ENCODE assay signal across 29 cellular contexts in genomic region chr17:21231533-21231932, GRCh38. TPM values are rescaled to one million over a fixed set of nuclear protein-coding genes. Genes with fewer than 3 reads are reported as not detected.
A peak's percentile ranks its signal among the peaks of the same experiment; 100 is the strongest.
DNase-seq lines count a peak whose midpoint lies in the region; ATAC-seq, FAIRE-seq and TF ChIP-seq lines count a peak whose summit lies in the region.
"Had no signal": no experiment of that assay in that cellular context is flagged by ENCODE, and none has a peak within 500 bp of the region (broad histone marks: within the 10 kb centered on the region; RNA-seq: fewer than 3 reads in every experiment).

No MANE protein-coding gene starts in this region.

- no peak overlapping the region for H2AFZ ChIP-seq in HepG2 (ENCODE audit: low read length)
- no peak overlapping the region for H2AFZ ChIP-seq in K562 (ENCODE audit: low read depth, low read length)

- no peak for FAIRE-seq in HepG2 (lab: Jason Lieb, UNC)
- no peak for FAIRE-seq in K562 (lab: Jason Lieb, UNC)
- FAIRE-seq: A204.1, GM12878, GM12892, GM18507 had no signal

- POLR2A ChIA-PET in HepG2 (lab: Yijun Ruan, JAX) = no interaction called here
- POLR2A ChIA-PET in K562 (lab: Yijun Ruan, JAX) = no interaction called here

- DNase-seq in HepG2 (ENCODE audit: low spot score) (no peak), right lobe of liver (no peak), K562 (ENCODE audit: extremely low read depth in 1 of 4, low spot score in 3 of 4) (no peak), endodermal cell (peak; percentile 52), medulla oblongata (ENCODE audit: extremely low spot score) (no peak), hypothalamus (lab: John Stamatoyannopoulos, UW) (no peak), NCI-H1105 treated with DMSO at 0.1 percent for 48 hours (lab: John Stamatoyannopoulos, UW) (no peak)
- DNase-seq: 8988T; ACHN; BE2C; C1 segment of cervical spinal cord; CD4-positive, alpha-beta memory T cell; CD4-positive, CD25-positive, alpha-beta regulatory T cell; CD8-positive, alpha-beta memory T cell; COR-L47; DMS 273 treated with DMSO at 0.1 percent for 48 hours; DMS153; DMS53; DMS79; DND-41; EL; GDM1 had no signal

- no peaks in the 10 kb centered on the region for H3K36me3 ChIP-seq in HepG2 (replicated peaks in 1 of 2; ENCODE audit: control insufficient read depth in 1 of 2, insufficient read depth in 2 of 2, low read length in 2 of 2)
- H3K36me3 ChIP-seq in right lobe of liver = no peaks in the 10 kb centered on the region
- no peaks in the 10 kb centered on the region for H3K36me3 ChIP-seq in K562 (ENCODE audit: control insufficient read depth, insufficient read depth, low read length)
- H3K36me3 ChIP-seq in endodermal cell (ENCODE audit: control insufficient read depth, insufficient read depth, low read length) = no peaks in the 10 kb centered on the region
- H3K36me3 ChIP-seq: BE2C, BLaER1 had no signal

- H3K27ac ChIP-seq in HepG2 (ENCODE audit: extremely low read length, insufficient read depth, low read length) (no peak overlapping the region), right lobe of liver (no peak overlapping the region), K562 (ENCODE audit: extremely low read depth, low read depth, low read length) (no peak overlapping the region), endodermal cell (ENCODE audit: low read depth, low read length) (no peak overlapping the region)
- H3K27ac ChIP-seq: BLaER1 had no signal

- no peak overlapping the region for H3K4me3 Mint-ChIP-seq in endodermal cell
- H3K4me3 Mint-ChIP-seq: CD14-positive monocyte; CD4-positive, alpha-beta memory T cell; CD8-positive, alpha-beta memory T cell had no signal

- H3K36me3 Mint-ChIP-seq in endodermal cell (ENCODE audit: low read depth) = no peaks in the 10 kb centered on the region
- H3K36me3 Mint-ChIP-seq: CD4-positive, alpha-beta memory T cell had no signal

- H3K4me3 ChIP-seq in HepG2 (replicated peaks in 1 of 3; ENCODE audit: insufficient read depth in 1 of 3, low read depth in 2 of 3, low read length in 3 of 3) (no peak overlapping the region), right lobe of liver (no peak overlapping the region), K562 (no peak overlapping the region), endodermal cell (ENCODE audit: low read length) (no peak overlapping the region)
- H3K4me3 ChIP-seq: BLaER1, GM12878 had no signal

- intact Hi-C loops in HepG2 (cut with micrococcal nuclease; ENCODE audit: unreplicated experiment) = no loop called here
- intact Hi-C loops in right lobe of liver (cut with DNase I) = no loop called here
- intact Hi-C loops in K562 (cut with micrococcal nuclease) = no loop called here

- in situ Hi-C loops in HepG2 (cut with HindIII; ENCODE audit: extremely low pct_ligation_motif_present, low pct_unique_long_range_greater_than_20kb) (no loop called here), K562 (cut with MboI) (no loop called here)

- no peaks in the 10 kb centered on the region for H3K4me1 Mint-ChIP-seq in endodermal cell
- H3K4me1 Mint-ChIP-seq: CD8-positive, alpha-beta memory T cell had no signal

- no peaks in the 10 kb centered on the region for H3K27me3 ChIP-seq in HepG2 (ENCODE audit: control insufficient read depth in 1 of 2, insufficient read depth in 2 of 2, low read length in 2 of 2)
- H3K27me3 ChIP-seq in right lobe of liver = no peaks in the 10 kb centered on the region
- H3K27me3 ChIP-seq in K562 (ENCODE audit: control insufficient read depth in 2 of 2, insufficient read depth in 2 of 2, low read length in 2 of 2) = no peaks in the 10 kb centered on the region
- no peaks in the 10 kb centered on the region for H3K27me3 ChIP-seq in endodermal cell (ENCODE audit: control insufficient read depth, insufficient read depth, low read length, poor library complexity, severe bottlenecking)
- H3K27me3 ChIP-seq: BE2C, BLaER1 had no signal

- BruUV-seq in HepG2 (replicated peaks; lab: Mats Ljungman, UMichigan) (no TSS peak), K562 (replicated peaks; lab: Mats Ljungman, UMichigan) (no TSS peak)

- H3K9me1 ChIP-seq in K562 (ENCODE audit: control insufficient read depth, insufficient read depth, low read length) = no peaks in the 10 kb centered on the region

- H3K27me3 Mint-ChIP-seq in endodermal cell (ENCODE audit: insufficient read depth) = peaks cover 5% of the 10 kb centered on the region
- H3K27me3 Mint-ChIP-seq: CD4-positive, alpha-beta memory T cell; CD4-positive, CD25-positive, alpha-beta regulatory T cell; CD8-positive, alpha-beta memory T cell had no signal

- no peak overlapping the region for H3K27ac Mint-ChIP-seq in endodermal cell
- H3K27ac Mint-ChIP-seq: CD4-positive, alpha-beta memory T cell had no signal

- CTCF ChIA-PET in HepG2 (lab: Yijun Ruan, JAX; ENCODE audit: low intra/inter-chr PET ratio, low total read pairs) (no interaction called here), K562 (lab: Yijun Ruan, JAX; ENCODE audit: low intra/inter-chr PET ratio) (no interaction called here)

- TF ChIP-seq CTCF in HepG2 (CRISPR knock-in tag; IDR thresholded peaks at IDR 0.05) (no peak), right lobe of liver (IDR thresholded peaks at IDR 0.05) (no peak), K562 (IDR thresholded peaks at IDR 0.05 in 2 of 3, conservative IDR thresholded peaks at IDR 0.05 in 1 of 3; ENCODE audit: insufficient read depth in 2 of 3, low read depth in 1 of 3, low read length in 3 of 3) (no peak), endodermal cell (conservative IDR thresholded peaks at IDR 0.05) (no peak)

- TF ChIP-seq POLR2A in HepG2 (IDR thresholded peaks at IDR 0.05; ENCODE audit: insufficient read depth in 1 of 2, low read depth in 2 of 2, low read length in 2 of 2) = no peak
- TF ChIP-seq POLR2A in right lobe of liver (IDR thresholded peaks at IDR 0.05) = no peak
- TF ChIP-seq POLR2A in K562 (conservative IDR thresholded peaks at IDR 0.05) = no peak

- H3K4me2 ChIP-seq in HepG2 (ENCODE audit: low read depth, low read length) (no peak overlapping the region), K562 (ENCODE audit: insufficient read depth, low read length) (no peak overlapping the region)
- H3K4me2 ChIP-seq: BLaER1 had no signal

- 23% methylated on average over 6 of the region's 6 CpGs for WGBS in HepG2 (ENCODE audit: low lambda C conversion rate)
- WGBS in right lobe of liver (ENCODE audit: insufficient coverage, low coverage, low lambda C conversion rate, missing lambda C conversion rate) = 60% methylated on average over 1 of the region's 6 CpGs
- 91% methylated on average over 6 of the region's 6 CpGs for WGBS in K562 (ENCODE audit: insufficient coverage, low coverage, missing lambda C conversion rate)
- WGBS in endodermal cell (ENCODE audit: insufficient coverage in 1 of 2, insufficient read length in 1 of 2), 2 experiments = 89 to 90% methylated on average over 6 of the region's 6 CpGs

- TF ChIP-seq EP300 in HepG2 (IDR thresholded peaks at IDR 0.05; ENCODE audit: low read depth in 2 of 2, low read length in 2 of 2) (no peak), HepG2 (CRISPR knock-in tag; IDR thresholded peaks at IDR 0.05; ENCODE audit: borderline replicate concordance) (no peak), Ishikawa (IDR thresholded peaks at IDR 0.05; ENCODE audit: borderline replicate concordance) (no peak), K562 (IDR thresholded peaks at IDR 0.05; ENCODE audit: low read length) (no peak)

- H3K79me2 ChIP-seq in HepG2 (ENCODE audit: insufficient read depth, low read length) (no peaks in the 10 kb centered on the region), K562 (ENCODE audit: control insufficient read depth, insufficient read depth, low read length) (no peaks in the 10 kb centered on the region)

- no peaks in the 10 kb centered on the region for H3K9me3 ChIP-seq in HepG2 (ENCODE audit: low read length)
- no peaks in the 10 kb centered on the region for H3K9me3 ChIP-seq in right lobe of liver
- H3K9me3 ChIP-seq in K562 (replicated peaks; ENCODE audit: control insufficient read depth, insufficient read depth, low read depth, low read length) = no peaks in the 10 kb centered on the region
- no peaks in the 10 kb centered on the region for H3K9me3 ChIP-seq in endodermal cell (ENCODE audit: control insufficient read depth, low read length)
- H3K9me3 ChIP-seq: BE2C had no signal

- peak; percentile 24; the same call in 2 of the 3 replicates for ATAC-seq in HepG2
- ATAC-seq in right lobe of liver = no peak
- ATAC-seq in K562 = no peak
- ATAC-seq: GM12878 had no signal

- H3K4me1 ChIP-seq in HepG2 (ENCODE audit: insufficient read depth, low read length) = peaks cover 11% of the 10 kb centered on the region; the same call in 1 of the 2 replicates
- no peaks in the 10 kb centered on the region for H3K4me1 ChIP-seq in right lobe of liver
- H3K4me1 ChIP-seq in K562 (replicated peaks in 1 of 2; ENCODE audit: control insufficient read depth in 2 of 2, insufficient read depth in 2 of 2, low read length in 2 of 2) = no peaks in the 10 kb centered on the region
- H3K4me1 ChIP-seq in endodermal cell (ENCODE audit: control insufficient read depth, insufficient read depth, low read length) = no peaks in the 10 kb centered on the region
- H3K4me1 ChIP-seq: BE2C had no signal

- no peak overlapping the region for H3K9ac ChIP-seq in HepG2 (ENCODE audit: insufficient read depth, low read depth, low read length)
- H3K9ac ChIP-seq in K562 (ENCODE audit: insufficient read depth in 1 of 2, low read depth in 2 of 2, low read length in 2 of 2) = no peak overlapping the region
- H3K9ac ChIP-seq in endodermal cell (ENCODE audit: extremely low read depth, low read length, poor library complexity, severe bottlenecking) = no peak overlapping the region
- H3K9ac ChIP-seq: BLaER1 had no signal

- TF ChIP-seq RAD21 in HepG2 (CRISPR knock-in tag; IDR thresholded peaks at IDR 0.05) = no peak
- no peak for TF ChIP-seq RAD21 in Ishikawa (IDR thresholded peaks at IDR 0.05; ENCODE audit: low read depth)
- no peak for TF ChIP-seq RAD21 in K562 (CRISPR knock-in tag; conservative IDR thresholded peaks at IDR 0.05 in 1 of 2, IDR thresholded peaks at IDR 0.05 in 1 of 2)

- no peaks in the 10 kb centered on the region for H4K20me1 ChIP-seq in HepG2 (ENCODE audit: insufficient read depth, low read length)
- no peaks in the 10 kb centered on the region for H4K20me1 ChIP-seq in K562 (replicated peaks; ENCODE audit: control insufficient read depth, insufficient read depth, low read length)
- H4K20me1 ChIP-seq: BLaER1 had no signal

- H3K9me3 Mint-ChIP-seq in endodermal cell = peaks cover 12% of the 10 kb centered on the region

RNA-seq across cellular contexts. Expression of gene TMEM11, which starts 17.6 kb away (rescaled TPM):
- total RNA-seq in HepG2 (2016; rRNA removed; fragmentation: Illumina TruSeq; extraction: Trizol) (18.7 and 21.3 TPM in 2 replicates), right lobe of liver (10 to 100 TPM; 10.8 to 20.6 (median 11.7) TPM), K562 (2014; rRNA removed) (27.5 and 35.4 TPM in 2 replicates), K562 (2014; rRNA removed; fragmentation: Illumina TruSeq; extraction: Trizol) (9.4 and 12.0 TPM in 2 replicates), K562 (2015; rRNA removed; fragmentation: Illumina TruSeq; extraction: Trizol) (17.8 and 18.7 TPM in 2 replicates), K562 (2021) (28.3 and 30.0 TPM in 2 replicates), endodermal cell (10 to 100 TPM; 26.3 to 28.0 TPM)
- 9.9 and 11.5 TPM in 2 replicates for total RNA-seq in HepG2 (2016; cell fraction: cytosol; rRNA removed; fragmentation: Illumina TruSeq; extraction: Trizol; ENCODE audit: low read depth)
- 20.7 and 24.9 TPM in 2 replicates for total RNA-seq in HepG2 (2016; cell fraction: insoluble cytoplasmic fraction; rRNA removed; fragmentation: Illumina TruSeq; extraction: Trizol)
- total RNA-seq in HepG2 (2016; cell fraction: membrane; rRNA removed; fragmentation: Illumina TruSeq; extraction: Trizol) = 17.5 and 20.5 TPM in 2 replicates
- total RNA-seq in HepG2 (2016; cell fraction: nucleus; rRNA removed; fragmentation: Illumina TruSeq; extraction: Trizol) = 9.0 and 12.7 TPM in 2 replicates
- polyA plus RNA-seq in HepG2 (2011; rRNA removed) (32.0 and 35.0 TPM in 2 replicates), K562 (2011; rRNA removed) (32.2 and 37.5 TPM in 2 replicates), K562 (2014; fragmentation: Illumina TruSeq; extraction: Trizol) (33.4 and 35.1 TPM in 2 replicates), K562 (2014; fragmentation: Nextera tagmentation; extraction: Ambion mirVana) (10 to 100 TPM; 17.4 to 31.9 TPM), K562 (2014; rRNA removed) (40.7 and 41.5 TPM in 2 replicates)
- 31.7 and 43.1 TPM in 2 replicates for polyA plus RNA-seq in HepG2 (2011; cell fraction: cytosol; rRNA removed)
- 16.5 and 21.3 TPM in 2 replicates for polyA plus RNA-seq in HepG2 (2011; cell fraction: nucleus; rRNA removed)
- 13.9 and 16.5 TPM in 2 replicates for polyA plus RNA-seq in HepG2 (2012)
- 13.0 and 15.6 TPM in 2 replicates for polyA plus RNA-seq in HepG2 (2016; cell fraction: cytosol; fragmentation: Illumina TruSeq; extraction: Trizol; ENCODE audit: low read depth)
- 37.7 and 39.9 TPM in 2 replicates for polyA plus RNA-seq in HepG2 (2016; cell fraction: insoluble cytoplasmic fraction; fragmentation: Illumina TruSeq; extraction: Trizol; ENCODE audit: low read depth)
- polyA plus RNA-seq in HepG2 (2016; cell fraction: membrane; fragmentation: Illumina TruSeq; extraction: Trizol; ENCODE audit: low read depth) = 19.7 and 22.0 TPM in 2 replicates
- 23.0 and 24.2 TPM in 2 replicates for polyA plus RNA-seq in HepG2 (2016; cell fraction: nucleus; fragmentation: Illumina TruSeq; extraction: Trizol; ENCODE audit: insufficient read depth, low read depth)
- 49.2 and 83.5 TPM in 2 replicates for polyA minus RNA-seq in HepG2 (2011; rRNA and poly(A)+ RNA removed; ENCODE audit: low replicate concordance)
- polyA minus RNA-seq in HepG2 (2011; cell fraction: cytosol; rRNA and poly(A)+ RNA removed) = 17.7 and 20.0 TPM in 2 replicates
- 18.2 and 22.5 TPM in 2 replicates for polyA minus RNA-seq in HepG2 (2011; cell fraction: nucleus; rRNA and poly(A)+ RNA removed)
- total RNA-seq in K562 (2011; cell fraction: chromatin; rRNA removed; ENCODE audit: low replicate concordance) = 22.4 and 35.6 TPM in 2 replicates
- total RNA-seq in K562 (2011; cell fraction: nucleolus; rRNA removed) = 30.8 and 34.7 TPM in 2 replicates
- total RNA-seq in K562 (2011; cell fraction: nucleoplasm; rRNA removed) = 28.2 and 29.8 TPM in 2 replicates
- polyA plus RNA-seq in K562 (2011; cell fraction: cytosol; rRNA removed) = 53.5 and 101 TPM in 2 replicates
- polyA plus RNA-seq in K562 (2011; cell fraction: nucleus; rRNA removed) = 22.5 and 25.5 TPM in 2 replicates
- polyA plus RNA-seq in K562 (2012) = 17.5 and 27.9 TPM in 2 replicates
- 16.0 and 21.8 TPM in 2 replicates for polyA minus RNA-seq in K562 (2011; rRNA and poly(A)+ RNA removed)
- 13.1 and 16.8 TPM in 2 replicates for polyA minus RNA-seq in K562 (2011; cell fraction: cytosol; rRNA and poly(A)+ RNA removed)
- polyA minus RNA-seq in K562 (2011; cell fraction: nucleus; rRNA and poly(A)+ RNA removed) = 11.2 and 18.2 TPM in 2 replicates
- polyA plus RNA-seq in endodermal cell (2013, experiment 1 of 2) = 29.6 TPM
- 26.6 TPM for polyA plus RNA-seq in endodermal cell (2013, experiment 2 of 2)

RNA-seq across cellular contexts. Expression of gene NATD1, which starts 21.7 kb away (rescaled TPM):
- 0.31 and 0.45 TPM in 2 replicates for total RNA-seq in HepG2 (2016; rRNA removed; fragmentation: Illumina TruSeq; extraction: Trizol)
- total RNA-seq in HepG2 (2016; cell fraction: cytosol; rRNA removed; fragmentation: Illumina TruSeq; extraction: Trizol; ENCODE audit: low read depth) = 0.18 and 0.30 TPM in 2 replicates
- 0.28 and 0.43 TPM in 2 replicates for total RNA-seq in HepG2 (2016; cell fraction: insoluble cytoplasmic fraction; rRNA removed; fragmentation: Illumina TruSeq; extraction: Trizol)
- 0.38 and 0.43 TPM in 2 replicates for total RNA-seq in HepG2 (2016; cell fraction: membrane; rRNA removed; fragmentation: Illumina TruSeq; extraction: Trizol)
- 0.34 and 0.44 TPM in 2 replicates for total RNA-seq in HepG2 (2016; cell fraction: nucleus; rRNA removed; fragmentation: Illumina TruSeq; extraction: Trizol)
- 2.3 and 2.9 TPM in 2 replicates for polyA plus RNA-seq in HepG2 (2011; rRNA removed)
- 2.2 and 2.3 TPM in 2 replicates for polyA plus RNA-seq in HepG2 (2011; cell fraction: cytosol; rRNA removed)
- polyA plus RNA-seq in HepG2 (2011; cell fraction: nucleus; rRNA removed) = 2.5 and 3.4 TPM in 2 replicates
- polyA plus RNA-seq in HepG2 (2012) = 2.2 and 3.4 TPM in 2 replicates
- polyA plus RNA-seq in HepG2 (2016; cell fraction: cytosol; fragmentation: Illumina TruSeq; extraction: Trizol; ENCODE audit: low read depth) = 0.19 and 0.27 TPM in 2 replicates
- 0.74 and 0.80 TPM in 2 replicates for polyA plus RNA-seq in HepG2 (2016; cell fraction: insoluble cytoplasmic fraction; fragmentation: Illumina TruSeq; extraction: Trizol; ENCODE audit: low read depth)
- 0.39 and 0.44 TPM in 2 replicates for polyA plus RNA-seq in HepG2 (2016; cell fraction: membrane; fragmentation: Illumina TruSeq; extraction: Trizol; ENCODE audit: low read depth)
- polyA plus RNA-seq in HepG2 (2016; cell fraction: nucleus; fragmentation: Illumina TruSeq; extraction: Trizol; ENCODE audit: insufficient read depth, low read depth) = 1.1 TPM in 2 replicates
- 2.3 and 4.5 TPM in 2 replicates for polyA minus RNA-seq in HepG2 (2011; rRNA and poly(A)+ RNA removed; ENCODE audit: low replicate concordance)
- 1.8 and 2.8 TPM in 2 replicates for polyA minus RNA-seq in HepG2 (2011; cell fraction: cytosol; rRNA and poly(A)+ RNA removed)
- polyA minus RNA-seq in HepG2 (2011; cell fraction: nucleus; rRNA and poly(A)+ RNA removed) = 1.5 and 2.9 TPM in 2 replicates
- total RNA-seq in right lobe of liver = 1 to 10 TPM; 3.3 to 5.5 (median 4.7) TPM
- 1.9 and 6.9 TPM in 2 replicates for total RNA-seq in K562 (2011; cell fraction: chromatin; rRNA removed; ENCODE audit: low replicate concordance)
- 5.3 and 5.5 TPM in 2 replicates for total RNA-seq in K562 (2011; cell fraction: nucleolus; rRNA removed)
- total RNA-seq in K562 (2011; cell fraction: nucleoplasm; rRNA removed) = 3.2 and 3.4 TPM in 2 replicates
- 2.3 and 2.9 TPM in 2 replicates for total RNA-seq in K562 (2014; rRNA removed)
- 0.55 and 0.61 TPM in 2 replicates for total RNA-seq in K562 (2014; rRNA removed; fragmentation: Illumina TruSeq; extraction: Trizol)
- 0.65 and 0.72 TPM in 2 replicates for total RNA-seq in K562 (2015; rRNA removed; fragmentation: Illumina TruSeq; extraction: Trizol)
- 5.4 TPM in 2 replicates for total RNA-seq in K562 (2021)
- 1.6 and 2.3 TPM in 2 replicates for polyA plus RNA-seq in K562 (2011; rRNA removed)
- polyA plus RNA-seq in K562 (2011; cell fraction: cytosol; rRNA removed) = 3.1 and 4.2 TPM in 2 replicates
- 1.5 and 2.5 TPM in 2 replicates for polyA plus RNA-seq in K562 (2011; cell fraction: nucleus; rRNA removed)
- polyA plus RNA-seq in K562 (2012) = 2.5 and 8.0 TPM in 2 replicates
- polyA plus RNA-seq in K562 (2014; fragmentation: Illumina TruSeq; extraction: Trizol) = 3.7 and 4.5 TPM in 2 replicates
- polyA plus RNA-seq in K562 (2014; fragmentation: Nextera tagmentation; extraction: Ambion mirVana) = under 1 TPM; 0.24 to 0.52 TPM
- 3.7 and 4.2 TPM in 2 replicates for polyA plus RNA-seq in K562 (2014; rRNA removed)
- polyA minus RNA-seq in K562 (2011; rRNA and poly(A)+ RNA removed) = 0.90 and 1.3 TPM in 2 replicates
- 1.9 and 3.1 TPM in 2 replicates for polyA minus RNA-seq in K562 (2011; cell fraction: cytosol; rRNA and poly(A)+ RNA removed)
- 2.3 and 2.9 TPM in 2 replicates for polyA minus RNA-seq in K562 (2011; cell fraction: nucleus; rRNA and poly(A)+ RNA removed)
- 10 to 100 TPM; 12.2 to 17.2 TPM for total RNA-seq in endodermal cell
- polyA plus RNA-seq in endodermal cell (2013, experiment 1 of 2) = 15.2 TPM
- polyA plus RNA-seq in endodermal cell (2013, experiment 2 of 2) = 13.7 TPM

RNA-seq across cellular contexts. Expression of gene MAP2K3, which starts 53.0 kb away (rescaled TPM):
- total RNA-seq in HepG2 (2016; rRNA removed; fragmentation: Illumina TruSeq; extraction: Trizol) (20.5 and 39.8 TPM in 2 replicates), right lobe of liver (10 to 100 TPM; 22.6 to 80.7 (median 60.7) TPM), K562 (2014; rRNA removed) (4.4 and 5.9 TPM in 2 replicates), K562 (2014; rRNA removed; fragmentation: Illumina TruSeq; extraction: Trizol) (2.2 and 2.5 TPM in 2 replicates), K562 (2015; rRNA removed; fragmentation: Illumina TruSeq; extraction: Trizol) (3.5 TPM in 2 replicates), K562 (2021) (14.8 and 16.1 TPM in 2 replicates), endodermal cell (10 to 100 TPM; 31.6 to 37.6 TPM)
- total RNA-seq in HepG2 (2016; cell fraction: cytosol; rRNA removed; fragmentation: Illumina TruSeq; extraction: Trizol; ENCODE audit: low read depth) = 7.7 and 8.7 TPM in 2 replicates
- total RNA-seq in HepG2 (2016; cell fraction: insoluble cytoplasmic fraction; rRNA removed; fragmentation: Illumina TruSeq; extraction: Trizol) = 18.3 and 35.2 TPM in 2 replicates
- total RNA-seq in HepG2 (2016; cell fraction: membrane; rRNA removed; fragmentation: Illumina TruSeq; extraction: Trizol) = 33.7 and 35.8 TPM in 2 replicates
- total RNA-seq in HepG2 (2016; cell fraction: nucleus; rRNA removed; fragmentation: Illumina TruSeq; extraction: Trizol) = 32.1 and 34.9 TPM in 2 replicates
- polyA plus RNA-seq in HepG2 (2011; rRNA removed) (27.4 and 31.9 TPM in 2 replicates), K562 (2011; rRNA removed) (2.8 and 3.5 TPM in 2 replicates), K562 (2014; fragmentation: Illumina TruSeq; extraction: Trizol) (10.3 and 12.5 TPM in 2 replicates), K562 (2014; fragmentation: Nextera tagmentation; extraction: Ambion mirVana) (under 1 TPM; 0.18 to 0.38 TPM), K562 (2014; rRNA removed) (8.0 and 8.8 TPM in 2 replicates)
- 31.3 and 32.8 TPM in 2 replicates for polyA plus RNA-seq in HepG2 (2011; cell fraction: cytosol; rRNA removed)
- polyA plus RNA-seq in HepG2 (2011; cell fraction: nucleus; rRNA removed) = 53.3 and 53.4 TPM in 2 replicates
- polyA plus RNA-seq in HepG2 (2012) = 39.9 and 42.2 TPM in 2 replicates
- 14.1 and 15.9 TPM in 2 replicates for polyA plus RNA-seq in HepG2 (2016; cell fraction: cytosol; fragmentation: Illumina TruSeq; extraction: Trizol; ENCODE audit: low read depth)
- 67.2 and 88.4 TPM in 2 replicates for polyA plus RNA-seq in HepG2 (2016; cell fraction: insoluble cytoplasmic fraction; fragmentation: Illumina TruSeq; extraction: Trizol; ENCODE audit: low read depth)
- 51.1 and 52.5 TPM in 2 replicates for polyA plus RNA-seq in HepG2 (2016; cell fraction: membrane; fragmentation: Illumina TruSeq; extraction: Trizol; ENCODE audit: low read depth)
- 86.9 and 97.6 TPM in 2 replicates for polyA plus RNA-seq in HepG2 (2016; cell fraction: nucleus; fragmentation: Illumina TruSeq; extraction: Trizol; ENCODE audit: insufficient read depth, low read depth)
- 26.9 and 40.6 TPM in 2 replicates for polyA minus RNA-seq in HepG2 (2011; rRNA and poly(A)+ RNA removed; ENCODE audit: low replicate concordance)
- 19.3 and 21.4 TPM in 2 replicates for polyA minus RNA-seq in HepG2 (2011; cell fraction: cytosol; rRNA and poly(A)+ RNA removed)
- polyA minus RNA-seq in HepG2 (2011; cell fraction: nucleus; rRNA and poly(A)+ RNA removed) = 16.0 and 18.3 TPM in 2 replicates
- total RNA-seq in K562 (2011; cell fraction: chromatin; rRNA removed; ENCODE audit: low replicate concordance) = 5.2 and 14.1 TPM in 2 replicates
- 6.8 and 9.3 TPM in 2 replicates for total RNA-seq in K562 (2011; cell fraction: nucleolus; rRNA removed)
- total RNA-seq in K562 (2011; cell fraction: nucleoplasm; rRNA removed) = 7.1 and 7.6 TPM in 2 replicates
- 5.0 and 6.2 TPM in 2 replicates for polyA plus RNA-seq in K562 (2011; cell fraction: cytosol; rRNA removed)
- polyA plus RNA-seq in K562 (2011; cell fraction: nucleus; rRNA removed) = 5.1 and 5.9 TPM in 2 replicates
- 7.0 and 8.3 TPM in 2 replicates for polyA plus RNA-seq in K562 (2012)
- 1.0 and 2.2 TPM in 2 replicates for polyA minus RNA-seq in K562 (2011; rRNA and poly(A)+ RNA removed)
- 4.1 and 5.6 TPM in 2 replicates for polyA minus RNA-seq in K562 (2011; cell fraction: cytosol; rRNA and poly(A)+ RNA removed)
- 2.8 and 3.0 TPM in 2 replicates for polyA minus RNA-seq in K562 (2011; cell fraction: nucleus; rRNA and poly(A)+ RNA removed)
- 18.6 TPM for polyA plus RNA-seq in endodermal cell (2013, experiment 1 of 2)
- 17.7 TPM for polyA plus RNA-seq in endodermal cell (2013, experiment 2 of 2)

Comparison
In these comparisons a context has a peak if more than half of its experiments do, and no peak if none do; other contexts are left out.
1. Of the 241 proteins assayed by ChIP-seq in both HepG2 and K562: peak only in HepG2: none; only in K562: NFIC; in both: none; in neither: 240.